8 cellular contexts compared by ENCODE assay signal in genomic region chr5:149605998-149606721, GRCh38. TPM values are rescaled to one million over a fixed set of nuclear protein-coding genes. Genes with fewer than 3 reads are reported as not detected.
A peak's percentile ranks its signal among the peaks of the same experiment; 100 is the strongest.
DNase-seq lines count a peak whose midpoint lies in the region; ATAC-seq, FAIRE-seq and TF ChIP-seq lines count a peak whose summit lies in the region.

No MANE protein-coding gene starts in this region.

- H4K20me1 ChIP-seq in HepG2 (ENCODE audit: insufficient read depth, low read length) (no peaks in the 10 kb centered on the region), hepatocyte (ENCODE audit: insufficient read depth, poor library complexity, severe bottlenecking) (no peaks in the 10 kb centered on the region)

- H3K4me3 Mint-ChIP-seq in glutamatergic neuron (ENCODE audit: unreplicated experiment): no peak overlapping the region

- no peak for FAIRE-seq in HepG2 (lab: Jason Lieb, UNC)

- TF ChIP-seq EP300 in HepG2 (IDR thresholded peaks at IDR 0.05; ENCODE audit: low read depth in 2 of 2, low read length in 2 of 2): no peak
- TF ChIP-seq EP300 in HepG2 (CRISPR knock-in tag; IDR thresholded peaks at IDR 0.05; ENCODE audit: borderline replicate concordance): no peak

- no peak for DNase-seq in right lobe of liver
- DNase-seq in HepG2 (ENCODE audit: low spot score): no peak
- peak; percentile 90 to 94 for DNase-seq in SW 1271 (lab: John Stamatoyannopoulos, UW)
- DNase-seq in hepatocyte (ENCODE audit: low spot score): peak; percentile 60
- DNase-seq in glutamatergic neuron: no peak
- no peak for DNase-seq in NCI-H1436 treated with DMSO at 0.1 percent for 48 hours (lab: John Stamatoyannopoulos, UW)
- no peak for DNase-seq in activated CD8-positive, alpha-beta memory T cell treated with anti-CD3 and anti-CD28 coated beads, Interleukin-2, amount 50 U/mL, for 4 hours

- BruUV-seq in HepG2 (replicated peaks; lab: Mats Ljungman, UMichigan): no TSS peak

- in situ Hi-C loops in HepG2 (cut with HindIII; ENCODE audit: extremely low pct_ligation_motif_present, low pct_unique_long_range_greater_than_20kb): no loop called here

- TF ChIP-seq POLR2A in right lobe of liver (IDR thresholded peaks at IDR 0.05) (no peak), HepG2 (IDR thresholded peaks at IDR 0.05; ENCODE audit: insufficient read depth in 1 of 2, low read depth in 2 of 2, low read length in 2 of 2) (no peak)

- H2AFZ ChIP-seq in HepG2 (ENCODE audit: low read length) (no peak overlapping the region), hepatocyte (no peak overlapping the region)

- no peaks in the 10 kb centered on the region for H3K36me3 Mint-ChIP-seq in glutamatergic neuron (ENCODE audit: unreplicated experiment)

- POLR2A ChIA-PET in HepG2 (lab: Yijun Ruan, JAX): no interaction called here

- peaks cover 1% of the 10 kb centered on the region for H3K9me3 Mint-ChIP-seq in glutamatergic neuron (ENCODE audit: unreplicated experiment)

- H3K4me2 ChIP-seq in HepG2 (ENCODE audit: low read depth, low read length) (no peak overlapping the region), hepatocyte (no peak overlapping the region)

- CTCF ChIA-PET in HepG2 (lab: Yijun Ruan, JAX; ENCODE audit: low intra/inter-chr PET ratio, low total read pairs): no interaction called here

- TF ChIP-seq RAD21 in HepG2 (CRISPR knock-in tag; IDR thresholded peaks at IDR 0.05): no peak

- H3K27ac ChIP-seq in right lobe of liver (no peak overlapping the region), HepG2 (ENCODE audit: extremely low read length, insufficient read depth, low read length) (no peak overlapping the region), hepatocyte (peak overlapping the region; percentile 82)

- H3K27me3 ChIP-seq in right lobe of liver (no peaks in the 10 kb centered on the region), HepG2 (ENCODE audit: control insufficient read depth in 1 of 2, insufficient read depth in 2 of 2, low read length in 2 of 2) (no peaks in the 10 kb centered on the region), hepatocyte (no peaks in the 10 kb centered on the region)

- TF ChIP-seq CTCF in right lobe of liver (IDR thresholded peaks at IDR 0.05) (no peak), HepG2 (CRISPR knock-in tag; IDR thresholded peaks at IDR 0.05) (no peak), hepatocyte (IDR thresholded peaks at IDR 0.05; ENCODE audit: poor library complexity) (no peak), glutamatergic neuron (IDR thresholded peaks at IDR 0.05; ENCODE audit: partially characterized antibody, unreplicated experiment) (no peak)

- H3K4me1 ChIP-seq in right lobe of liver (peaks cover 0 to 19% (median 0%) of the 10 kb centered on the region in 4 donors), HepG2 (ENCODE audit: insufficient read depth, low read length) (peaks cover 39% of the 10 kb centered on the region), hepatocyte (ENCODE audit: insufficient read depth) (peaks cover 15% of the 10 kb centered on the region)

- H3K9me3 ChIP-seq in right lobe of liver: no peaks in the 10 kb centered on the region
- no peaks in the 10 kb centered on the region for H3K9me3 ChIP-seq in HepG2 (ENCODE audit: low read length)
- no peaks in the 10 kb centered on the region for H3K9me3 ChIP-seq in hepatocyte (ENCODE audit: low read depth)

- 62% methylated on average over 9 of the region's 11 CpGs for WGBS in right lobe of liver (ENCODE audit: insufficient coverage, low coverage, low lambda C conversion rate, missing lambda C conversion rate)
- WGBS in HepG2 (ENCODE audit: low lambda C conversion rate): 58% methylated on average over 11 of the region's 11 CpGs
- 78% methylated on average over 11 of the region's 11 CpGs for WGBS in hepatocyte (ENCODE audit: low lambda C conversion rate, missing lambda C conversion rate)

- H3K36me3 ChIP-seq in right lobe of liver (no peaks in the 10 kb centered on the region), HepG2 (replicated peaks in 1 of 2; ENCODE audit: control insufficient read depth in 1 of 2, insufficient read depth in 2 of 2, low read length in 2 of 2) (no peaks in the 10 kb centered on the region), hepatocyte (replicated peaks; ENCODE audit: insufficient read depth, low read depth) (no peaks in the 10 kb centered on the region)

- no peak overlapping the region for H3K27ac Mint-ChIP-seq in glutamatergic neuron (ENCODE audit: unreplicated experiment)

- H3K9me2 ChIP-seq in hepatocyte (replicated peaks; ENCODE audit: insufficient read depth): no peaks in the 10 kb centered on the region

- peak in 3 of 4 donors; percentile 10 to 35 (median 31) for ATAC-seq in right lobe of liver
- ATAC-seq in HepG2: no peak; the same call in 2 of the 3 replicates
- ATAC-seq in HG03045 (IDR thresholded peaks at IDR 0.05; ENCODE audit: unreplicated experiment): peak; percentile 76

- no peaks in the 10 kb centered on the region for H3K4me1 Mint-ChIP-seq in glutamatergic neuron (ENCODE audit: low read depth, unreplicated experiment)

- H3K4me3 ChIP-seq in right lobe of liver: no peak overlapping the region
- no peak overlapping the region for H3K4me3 ChIP-seq in HepG2 (replicated peaks in 1 of 3; ENCODE audit: insufficient read depth in 1 of 3, low read depth in 2 of 3, low read length in 3 of 3)
- no peak overlapping the region for H3K4me3 ChIP-seq in hepatocyte

- intact Hi-C loops in right lobe of liver (cut with DNase I): no loop called here
- intact Hi-C loops in HepG2 (cut with micrococcal nuclease; ENCODE audit: unreplicated experiment): no loop called here

- no peak overlapping the region for H3K9ac ChIP-seq in HepG2 (ENCODE audit: insufficient read depth, low read depth, low read length)

- H3K27me3 Mint-ChIP-seq in glutamatergic neuron (ENCODE audit: unreplicated experiment): no peaks in the 10 kb centered on the region

- H3K79me2 ChIP-seq in HepG2 (ENCODE audit: insufficient read depth, low read length) (no peaks in the 10 kb centered on the region), hepatocyte (no peaks in the 10 kb centered on the region)

TF ChIP-seq in HepG2, 621 proteins besides CTCF, POLR2A, EP300 and RAD21 (continues in another document):
- TF ChIP-seq ZNF205 (CRISPR knock-in tag; IDR thresholded peaks at IDR 0.05) (no peak), FOSL1 (CRISPR knock-in tag; IDR thresholded peaks at IDR 0.05; ENCODE audit: borderline replicate concordance) (no peak)

RNA-seq across cellular contexts. Expression of gene ARHGEF37, which starts 24.9 kb away (rescaled TPM):
- total RNA-seq in right lobe of liver (1 to 10 TPM; 1.6 to 7.3 (median 2.1) TPM), HepG2 (2016; rRNA removed; fragmentation: Illumina TruSeq; extraction: Trizol) (0.27 TPM in 1 of 2 replicates, not detected in the other), hepatocyte (2.0 and 2.3 TPM in 2 replicates), glutamatergic neuron (ENCODE audit: unreplicated experiment) (1.0 TPM)
- not detected in 2 replicates for total RNA-seq in HepG2 (2016; cell fraction: cytosol; rRNA removed; fragmentation: Illumina TruSeq; extraction: Trizol; ENCODE audit: low read depth)
- total RNA-seq in HepG2 (2016; cell fraction: insoluble cytoplasmic fraction; rRNA removed; fragmentation: Illumina TruSeq; extraction: Trizol): 0.11 TPM in 1 of 2 replicates, not detected in the other
- not detected in 2 replicates for total RNA-seq in HepG2 (2016; cell fraction: membrane; rRNA removed; fragmentation: Illumina TruSeq; extraction: Trizol)
- not detected in 2 replicates for total RNA-seq in HepG2 (2016; cell fraction: nucleus; rRNA removed; fragmentation: Illumina TruSeq; extraction: Trizol)
- polyA plus RNA-seq in HepG2 (2011; rRNA removed) (0.18 and 0.39 TPM in 2 replicates), hepatocyte (2.9 and 3.1 TPM in 2 replicates)
- polyA plus RNA-seq in HepG2 (2011; cell fraction: cytosol; rRNA removed): 0.05 and 0.23 TPM in 2 replicates
- 0.18 and 0.38 TPM in 2 replicates for polyA plus RNA-seq in HepG2 (2011; cell fraction: nucleus; rRNA removed)
- 0.21 and 0.28 TPM in 2 replicates for polyA plus RNA-seq in HepG2 (2012)
- polyA plus RNA-seq in HepG2 (2016; cell fraction: cytosol; fragmentation: Illumina TruSeq; extraction: Trizol; ENCODE audit: low read depth): not detected in 2 replicates
- polyA plus RNA-seq in HepG2 (2016; cell fraction: insoluble cytoplasmic fraction; fragmentation: Illumina TruSeq; extraction: Trizol; ENCODE audit: low read depth): not detected in 2 replicates
- polyA plus RNA-seq in HepG2 (2016; cell fraction: membrane; fragmentation: Illumina TruSeq; extraction: Trizol; ENCODE audit: low read depth): not detected in 2 replicates
- 0.48 TPM in 1 of 2 replicates, not detected in the other for polyA plus RNA-seq in HepG2 (2016; cell fraction: nucleus; fragmentation: Illumina TruSeq; extraction: Trizol; ENCODE audit: insufficient read depth, low read depth)
- 0.51 and 1.4 TPM in 2 replicates for polyA minus RNA-seq in HepG2 (2011; rRNA and poly(A)+ RNA removed; ENCODE audit: low replicate concordance)
- polyA minus RNA-seq in HepG2 (2011; cell fraction: cytosol; rRNA and poly(A)+ RNA removed): not detected in 2 replicates
- 0.13 and 0.87 TPM in 2 replicates for polyA minus RNA-seq in HepG2 (2011; cell fraction: nucleus; rRNA and poly(A)+ RNA removed)

RNA-seq across cellular contexts. Expression of gene CSNK1A1, which starts 54.9 kb away (rescaled TPM):
- 10 to 100 TPM; 79.7 to 87.1 (median 83.8) TPM for total RNA-seq in right lobe of liver
- 149 and 210 TPM in 2 replicates for total RNA-seq in HepG2 (2016; rRNA removed; fragmentation: Illumina TruSeq; extraction: Trizol)
- 27.1 and 35.7 TPM in 2 replicates for total RNA-seq in HepG2 (2016; cell fraction: cytosol; rRNA removed; fragmentation: Illumina TruSeq; extraction: Trizol; ENCODE audit: low read depth)
- 145 and 212 TPM in 2 replicates for total RNA-seq in HepG2 (2016; cell fraction: insoluble cytoplasmic fraction; rRNA removed; fragmentation: Illumina TruSeq; extraction: Trizol)
- 84.4 and 87.9 TPM in 2 replicates for total RNA-seq in HepG2 (2016; cell fraction: membrane; rRNA removed; fragmentation: Illumina TruSeq; extraction: Trizol)
- total RNA-seq in HepG2 (2016; cell fraction: nucleus; rRNA removed; fragmentation: Illumina TruSeq; extraction: Trizol): 98.3 and 111 TPM in 2 replicates
- 77.3 and 89.0 TPM in 2 replicates for polyA plus RNA-seq in HepG2 (2011; rRNA removed)
- 49.1 and 57.0 TPM in 2 replicates for polyA plus RNA-seq in HepG2 (2011; cell fraction: cytosol; rRNA removed)
- polyA plus RNA-seq in HepG2 (2011; cell fraction: nucleus; rRNA removed): 50.7 and 55.7 TPM in 2 replicates
- polyA plus RNA-seq in HepG2 (2012): 65.5 and 78.7 TPM in 2 replicates
- 15.0 and 20.3 TPM in 2 replicates for polyA plus RNA-seq in HepG2 (2016; cell fraction: cytosol; fragmentation: Illumina TruSeq; extraction: Trizol; ENCODE audit: low read depth)
- polyA plus RNA-seq in HepG2 (2016; cell fraction: insoluble cytoplasmic fraction; fragmentation: Illumina TruSeq; extraction: Trizol; ENCODE audit: low read depth): 121 and 123 TPM in 2 replicates
- polyA plus RNA-seq in HepG2 (2016; cell fraction: membrane; fragmentation: Illumina TruSeq; extraction: Trizol; ENCODE audit: low read depth): 29.6 and 36.5 TPM in 2 replicates
- 67.9 and 69.0 TPM in 2 replicates for polyA plus RNA-seq in HepG2 (2016; cell fraction: nucleus; fragmentation: Illumina TruSeq; extraction: Trizol; ENCODE audit: insufficient read depth, low read depth)
- 117 and 141 TPM in 2 replicates for polyA minus RNA-seq in HepG2 (2011; rRNA and poly(A)+ RNA removed; ENCODE audit: low replicate concordance)
- 108 and 126 TPM in 2 replicates for polyA minus RNA-seq in HepG2 (2011; cell fraction: cytosol; rRNA and poly(A)+ RNA removed)
- polyA minus RNA-seq in HepG2 (2011; cell fraction: nucleus; rRNA and poly(A)+ RNA removed): 187 and 216 TPM in 2 replicates
- total RNA-seq in hepatocyte: 220 and 231 TPM in 2 replicates
- polyA plus RNA-seq in hepatocyte: 102 and 106 TPM in 2 replicates
- 289 TPM for total RNA-seq in glutamatergic neuron (ENCODE audit: unreplicated experiment)

Comparison
In these comparisons a context has a peak if more than half of its experiments do, and no peak if none do; other contexts are left out.
1. DNase-seq: peak in SW 1271 (2 of 2) and hepatocyte (single experiment); none in right lobe of liver (0 of 3), HepG2 (single experiment), glutamatergic neuron (single experiment), NCI-H1436 treated with DMSO at 0.1 percent for 48 hours (single experiment) and activated CD8-positive, alpha-beta memory T cell treated with anti-CD3 and anti-CD28 coated beads, Interleukin-2, amount 50 U/mL, for 4 hours (single experiment).